22 cellular contexts compared by ENCODE assay signal in genomic region chr17:245020-245419, GRCh38.
"Had no signal": no experiment of that assay in that cellular context is flagged by ENCODE, and none has a peak within 500 bp of the region (broad histone marks: within the 10 kb centered on the region; RNA-seq: fewer than 3 reads in every experiment).

No MANE protein-coding gene starts in this region.

- H3K4me1 Mint-ChIP-seq: activated B cell treated with CpG ODN at 0.5 μM for 24 hours; activated CD4-positive, alpha-beta T cell treated with anti-CD3 and anti-CD28 coated beads, Interleukin-2, amount 10 ng/mL, durations not matched to agents 24 days and 14 days had no signal

- ATAC-seq: activated CD8-positive, alpha-beta T cell treated with anti-CD3 and anti-CD28 coated beads, Interleukin-2, amount 10 ng/mL, durations not matched to agents 7 days and 5 days; activated naive CD4-positive, alpha-beta T cell treated with anti-CD3 and anti-CD28 coated beads, Interleukin-2, amount 50 U/mL, for 72 hours; body of pancreas; foreskin keratinocyte; left lobe of liver; mucosa of descending colon; naive thymus-derived CD8-positive, alpha-beta T cell had no signal

- H3K27ac Mint-ChIP-seq: activated B cell treated with CpG ODN at 0.5 μM for 24 hours; activated CD4-positive, alpha-beta T cell treated with anti-CD3 and anti-CD28 coated beads, Interleukin-2, amount 10 ng/mL, durations not matched to agents 24 days and 14 days; activated CD8-positive, alpha-beta T cell treated with anti-CD3 and anti-CD28 coated beads, Interleukin-2, amount 10 ng/mL, durations not matched to agents 7 days and 5 days; activated naive CD4-positive, alpha-beta T cell treated with anti-CD3 and anti-CD28 coated beads, Interleukin-2, amount 50 U/mL, for 72 hours; progenitor cell of endocrine pancreas had no signal

- H3K36me3 Mint-ChIP-seq: activated naive CD4-positive, alpha-beta T cell treated with anti-CD3 and anti-CD28 coated beads, Interleukin-2, amount 50 U/mL, for 72 hours; naive thymus-derived CD8-positive, alpha-beta T cell had no signal

- H3K4me1 ChIP-seq: foreskin keratinocyte, SJSA1, tibial artery had no signal

- H3K36me3 ChIP-seq: SJSA1, tibial artery had no signal

- H3K27me3 ChIP-seq: body of pancreas, foreskin keratinocyte, SJSA1 had no signal

- H3K9me3 ChIP-seq: body of pancreas, mucosa of descending colon, SJSA1, tibial artery had no signal

- H3K4me3 Mint-ChIP-seq: activated B cell treated with CpG ODN at 0.5 μM for 24 hours; activated CD4-positive, alpha-beta T cell treated with anti-CD3 and anti-CD28 coated beads, Interleukin-2, amount 10 ng/mL, durations not matched to agents 24 days and 14 days; activated CD8-positive, alpha-beta T cell treated with anti-CD3 and anti-CD28 coated beads, Interleukin-2, amount 10 ng/mL, durations not matched to agents 7 days and 5 days; central memory CD8-positive, alpha-beta T cell; naive thymus-derived CD8-positive, alpha-beta T cell had no signal

- H3K27ac ChIP-seq: body of pancreas, foreskin keratinocyte, SJSA1, tibial artery had no signal

- DNase-seq: activated B cell treated with CpG ODN at 0.5 μM for 24 hours; activated CD4-positive, alpha-beta T cell treated with anti-CD3 and anti-CD28 coated beads, Interleukin-2, amount 10 ng/mL, durations not matched to agents 24 days and 14 days; activated CD8-positive, alpha-beta T cell treated with anti-CD3 and anti-CD28 coated beads, Interleukin-2, amount 10 ng/mL, durations not matched to agents 7 days and 5 days; activated effector memory CD4-positive, alpha-beta T cell treated with anti-CD3 and anti-CD28 coated beads, Interleukin-2, amount 50 U/mL, for 16 hours; activated T-cell treated with anti-CD3 and anti-CD28 coated beads, Interleukin-2, amount 50 U/mL, for 48 hours; amygdala; cortex of kidney; effector CD8-positive, alpha-beta T cell; foreskin keratinocyte; nucleus accumbens; stimulated activated CD4-positive, alpha-beta T cell treated with anti-CD3 and anti-CD28 coated beads, Interleukin-12 subunit alpha, Interleukin-12 subunit beta, amount 100 ng/mL, for 4 hours; stimulated activated CD4-positive, alpha-beta T cell treated with anti-CD3 and anti-CD28 coated beads, Interleukin-2, amount 100 ng/mL, for 24 hours; T-helper 2 cell had no signal

- H3K9me3 Mint-ChIP-seq: activated B cell treated with CpG ODN at 0.5 μM for 24 hours; activated CD4-positive, alpha-beta T cell treated with anti-CD3 and anti-CD28 coated beads, Interleukin-2, amount 10 ng/mL, durations not matched to agents 24 days and 14 days; central memory CD8-positive, alpha-beta T cell had no signal

- H3K4me3 ChIP-seq: body of pancreas, mucosa of descending colon, SJSA1, tibial artery had no signal
